In the genomic region with DNA sequence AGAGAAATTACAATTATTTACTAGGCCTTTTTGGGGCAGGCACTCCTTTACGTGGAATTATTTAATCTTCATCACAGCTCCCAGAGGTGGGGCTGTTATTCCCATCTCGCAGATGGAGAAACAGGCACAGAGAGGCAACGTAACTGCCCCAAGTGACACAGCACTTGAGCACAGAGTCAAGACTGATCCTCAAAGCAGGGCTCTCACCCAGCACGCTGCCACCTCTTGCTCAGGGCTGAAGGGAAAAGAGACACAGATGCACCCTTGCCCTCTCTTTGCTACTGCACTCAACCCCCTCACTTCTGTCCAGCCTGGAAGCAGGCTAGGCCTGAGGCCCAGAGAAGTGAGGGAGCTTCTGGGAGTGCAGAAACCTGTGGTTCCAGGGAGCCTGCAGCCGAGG, we compare ENCODE assay signal across 4 cellular contexts.
"Had no signal": no experiment of that assay in that cellular context is flagged by ENCODE, and none has a peak within 500 bp of the region (broad histone marks: within the 10 kb centered on the region; RNA-seq: fewer than 3 reads in every experiment).

No MANE protein-coding gene starts in this region.

- DNase-seq: HCEC 1CT, KG1 had no signal

- H3K27ac Mint-ChIP-seq: GM23338 had no signal

- H3K4me3 ChIP-seq: GM23338, K562 had no signal

- ATAC-seq: GM23338, K562 had no signal

- H3K4me3 Mint-ChIP-seq: GM23338 had no signal

- H2AFZ ChIP-seq: GM23338 had no signal

- H3K4me2 ChIP-seq: GM23338 had no signal

- H3K9me3 Mint-ChIP-seq: GM23338 had no signal
